Comparison of ENCODE assay signal across 8 cellular contexts in the genomic region with DNA sequence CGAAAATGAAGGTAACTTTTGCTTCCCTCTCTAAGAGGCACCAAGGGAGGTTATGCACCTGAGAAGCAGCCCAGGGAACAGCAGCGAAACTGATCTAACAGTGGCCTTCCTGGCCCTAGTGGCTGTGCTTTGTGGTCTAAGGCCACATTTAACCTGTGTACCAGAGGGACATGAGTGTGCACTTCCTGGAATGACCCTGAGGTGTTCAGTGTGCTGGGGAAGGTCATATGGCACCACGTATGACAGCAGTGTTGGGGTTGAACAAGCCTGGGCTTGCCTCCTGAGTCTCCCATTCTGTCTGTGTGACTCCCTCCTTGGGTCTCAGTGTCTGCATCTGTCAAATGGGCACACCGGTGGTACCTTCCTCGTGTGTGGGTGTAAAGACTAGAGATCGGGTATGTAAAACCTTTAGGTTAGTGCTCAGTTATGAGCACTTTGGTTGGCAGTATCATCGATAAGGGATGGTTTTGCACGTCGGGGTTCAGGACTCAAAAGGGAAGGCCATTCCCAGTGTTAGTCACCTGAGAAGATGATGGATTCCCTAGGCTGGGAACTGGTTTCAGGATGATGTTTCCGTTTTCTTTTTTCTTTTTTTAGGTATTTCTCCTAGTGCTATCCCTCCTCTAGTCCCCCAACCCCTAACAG. TPM values are rescaled to one million over a fixed set of nuclear protein-coding genes. Genes with fewer than 3 reads are reported as not detected.
DNase-seq lines count a peak whose midpoint lies in the region; ATAC-seq, FAIRE-seq and TF ChIP-seq lines count a peak whose summit lies in the region.
"Had no signal": no experiment of that assay in that cellular context is flagged by ENCODE, and none has a peak within 500 bp of the region (broad histone marks: within the 10 kb centered on the region; RNA-seq: fewer than 3 reads in every experiment).

No MANE protein-coding gene starts in this region.

- no peak for DNase-seq in small intestine
- DNase-seq in C1 segment of cervical spinal cord (lab: John Stamatoyannopoulos, UW): no peak
- no peak for DNase-seq in GOT3 (lab: John Stamatoyannopoulos, UW)
- DNase-seq in tibial artery: no peak

- intact Hi-C loops in tibial artery (cut with DNase I; ENCODE audit: low total_unique reads): no loop called here

- H3K4me1 ChIP-seq in small intestine (ENCODE audit: control insufficient read depth in 2 of 2, insufficient read depth in 1 of 2, low read depth in 1 of 2, low read length in 1 of 2) (peaks cover 4% of the 10 kb centered on the region in 2 donors), tibial artery (no peaks in the 10 kb centered on the region)

- H3K4me3 ChIP-seq in small intestine (ENCODE audit: low read depth in 1 of 2, low read length in 2 of 2): no peak overlapping the region
- H3K4me3 ChIP-seq in tibial artery: no peak overlapping the region

- ATAC-seq in GM18909 (IDR thresholded peaks at IDR 0.05; ENCODE audit: poor library complexity, unreplicated experiment) (peak; percentile 36), HG02571 (IDR thresholded peaks at IDR 0.05; ENCODE audit: unreplicated experiment) (peak; percentile 28), HG03575 (IDR thresholded peaks at IDR 0.05; ENCODE audit: extremely low read depth, insufficient number of reproducible peaks, low FRiP score, unreplicated experiment) (peak; percentile 34)

- H3K27ac ChIP-seq in small intestine (ENCODE audit: low read depth in 1 of 2, low read length in 1 of 2): peak overlapping the region; percentile 51 to 75
- no peak overlapping the region for H3K27ac ChIP-seq in tibial artery
- H3K27ac ChIP-seq: VCaP had no signal

- H3K36me3 ChIP-seq in small intestine (ENCODE audit: control insufficient read depth in 2 of 2, insufficient read depth in 2 of 2, low read length in 2 of 2): no peaks in the 10 kb centered on the region
- no peaks in the 10 kb centered on the region for H3K36me3 ChIP-seq in tibial artery

- H3K9me3 ChIP-seq in small intestine (ENCODE audit: control insufficient read depth, low read depth) (no peaks in the 10 kb centered on the region), tibial artery (peaks cover 0 to 6% (median 0%) of the 10 kb centered on the region in 3 donors)

- no peaks in the 10 kb centered on the region for H3K27me3 ChIP-seq in small intestine (ENCODE audit: control insufficient read depth in 2 of 2, insufficient read depth in 2 of 2, low read length in 2 of 2)
- H3K27me3 ChIP-seq in tibial artery: no peaks in the 10 kb centered on the region

- no peak for TF ChIP-seq CTCF in tibial artery (IDR thresholded peaks at IDR 0.05)

- WGBS in small intestine, 3 donors: 69 to 83% (median 75%) methylated on average over 10 of the region's 10 CpGs

- FAIRE-seq in small intestine (lab: Jason Lieb, UNC): no peak

RNA-seq across cellular contexts. Expression of a gene that starts 31.9 kb away (rescaled TPM):
- 10 to 100 TPM in 2 of 3 donors, 1 to 10 TPM in 1; 8.4 to 27.5 (median 10.3) TPM for polyA plus RNA-seq in small intestine

Comparison
In these comparisons a context has a peak if more than half of its experiments do, and no peak if none do; other contexts are left out.
1. H3K27ac ChIP-seq: peak in small intestine (2 of 2); none in tibial artery (0 of 2).
2. Peak in every context shown above with its lines, with median percentiles within 50 percentile points of each other: ATAC-seq.